3 cellular contexts compared by ENCODE assay signal in the genomic region with DNA sequence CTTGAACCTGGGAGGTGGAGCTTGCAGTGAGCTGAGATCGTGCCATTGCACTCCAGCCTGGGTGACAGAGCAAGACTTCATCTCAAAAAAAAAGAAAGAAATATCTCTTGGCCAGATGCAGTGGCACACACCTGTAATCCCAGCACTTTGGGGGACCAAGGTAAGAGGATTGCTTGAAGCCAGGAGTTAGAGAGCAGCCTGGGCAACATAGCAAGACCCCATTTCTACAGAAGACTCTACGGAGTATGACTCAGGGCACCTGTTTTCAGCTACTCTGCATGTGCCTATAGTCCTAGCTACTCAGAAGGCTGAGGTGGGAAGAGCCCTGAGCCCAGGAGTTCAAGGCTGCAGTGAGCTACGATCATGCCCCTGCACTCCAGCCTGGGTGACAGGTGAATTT. TPM values are rescaled to one million over a fixed set of nuclear protein-coding genes. Genes with fewer than 3 reads are reported as not detected.
"Had no signal": no experiment of that assay in that cellular context is flagged by ENCODE, and none has a peak within 500 bp of the region (broad histone marks: within the 10 kb centered on the region; RNA-seq: fewer than 3 reads in every experiment).

No MANE protein-coding gene starts in this region.

RNA-seq across cellular contexts. Expression of gene PRPH2, which starts 19.6 kb away (rescaled TPM):
- total RNA-seq: neural crest cell, osteocyte, vagina had no signal
